Comparison of ENCODE assay signal across 11 cellular contexts in the genomic region with DNA sequence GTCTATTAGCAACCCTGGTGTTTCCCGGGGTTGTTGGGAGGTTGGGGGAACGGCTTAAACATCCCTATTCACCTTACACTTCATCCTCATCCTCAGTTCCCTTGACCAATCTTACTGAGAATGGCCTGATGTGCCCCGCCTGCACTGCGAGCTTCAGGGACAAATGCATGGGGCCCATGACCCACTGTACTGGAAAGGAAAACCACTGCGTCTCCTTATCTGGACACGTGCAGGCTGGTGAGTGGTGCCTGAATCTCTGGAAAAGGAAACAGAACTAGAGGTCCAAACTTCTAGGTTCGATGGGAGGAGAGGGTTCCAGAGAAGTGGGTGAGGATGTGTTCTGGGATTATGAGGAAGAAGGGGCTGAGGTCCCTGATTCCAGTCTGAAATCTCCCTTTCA. TPM values are rescaled to one million over a fixed set of nuclear protein-coding genes. Genes with fewer than 3 reads are reported as not detected.
A peak's percentile ranks its signal among the peaks of the same experiment; 100 is the strongest.
DNase-seq lines count a peak whose midpoint lies in the region; ATAC-seq, FAIRE-seq and TF ChIP-seq lines count a peak whose summit lies in the region.
"Had no signal": no experiment of that assay in that cellular context is flagged by ENCODE, and none has a peak within 500 bp of the region (broad histone marks: within the 10 kb centered on the region; RNA-seq: fewer than 3 reads in every experiment).

No MANE protein-coding gene starts in this region.

- H3K9me3 Mint-ChIP-seq in brain = peaks cover 0 to under 1% (median 0%) of the 10 kb centered on the region in 5 experiments
- no peaks in the 10 kb centered on the region for H3K9me3 Mint-ChIP-seq in natural killer cell treated with Interleukin-12 subunit alpha and Interleukin-12 subunit beta and Interleukin-15 and Interleukin-18, amount 100 ng/mL, for 72 hours
- H3K9me3 Mint-ChIP-seq: CD4-positive, CD25-positive, alpha-beta regulatory T cell had no signal

- CTCF ChIA-PET in A673 (lab: Charles Lee) = no interaction called here

- H3K4me3 ChIP-seq in A673 (ENCODE audit: low read depth, low read length, poor library complexity, severe bottlenecking) = peak overlapping the region; percentile 11

- no TSS peak for BruUV-seq in A673 (replicated peaks; lab: Mats Ljungman, UMichigan)

- no peaks in the 10 kb centered on the region for H3K9me3 ChIP-seq in A673 (ENCODE audit: low read depth, low read length, poor library complexity, severe bottlenecking)

- peak overlapping the region in 4 of 5 experiments; percentile 17 to 92 (median 51) for H3K27ac Mint-ChIP-seq in brain
- peak overlapping the region; percentile 86 to 92 for H3K27ac Mint-ChIP-seq in natural killer cell treated with Interleukin-12 subunit alpha and Interleukin-12 subunit beta and Interleukin-15 and Interleukin-18, amount 100 ng/mL, for 72 hours

- no peak for ATAC-seq in natural killer cell treated with Interleukin-12 subunit alpha and Interleukin-12 subunit beta and Interleukin-15 and Interleukin-18, amount 100 ng/mL, for 72 hours
- ATAC-seq in HG03097 (IDR thresholded peaks at IDR 0.05; ENCODE audit: low FRiP score, unreplicated experiment) (no peak), omental fat pad (ENCODE audit: low FRiP score) (no peak)

- peak; percentile 55 for FAIRE-seq in GM19239 (lab: Jason Lieb, UNC)

- H3K27me3 ChIP-seq in A673 (replicated peaks; ENCODE audit: insufficient read depth, low read depth, low read length, poor library complexity) = no peaks in the 10 kb centered on the region

- TF ChIP-seq CTCF in A673 (conservative IDR thresholded peaks at IDR 0.05; ENCODE audit: low read depth, low read length) (no peak), brain (conservative IDR thresholded peaks at IDR 0.05) (no peak), omental fat pad (IDR thresholded peaks at IDR 0.05) (no peak)

- peak overlapping the region; percentile 22 to 47 (median 39) for H3K4me3 Mint-ChIP-seq in brain
- peak overlapping the region; percentile 95 for H3K4me3 Mint-ChIP-seq in natural killer cell treated with Interleukin-12 subunit alpha and Interleukin-12 subunit beta and Interleukin-15 and Interleukin-18, amount 100 ng/mL, for 72 hours

- H3K36me3 ChIP-seq in A673 (ENCODE audit: insufficient read depth, low read length, poor library complexity, severe bottlenecking) = no peaks in the 10 kb centered on the region

- peaks cover 49% of the 10 kb centered on the region for H3K4me1 Mint-ChIP-seq in brain
- peaks cover 30 to 32% of the 10 kb centered on the region in 2 donors for H3K4me1 Mint-ChIP-seq in natural killer cell treated with Interleukin-12 subunit alpha and Interleukin-12 subunit beta and Interleukin-15 and Interleukin-18, amount 100 ng/mL, for 72 hours (ENCODE audit: low read depth in 2 of 2)

- no peak for DNase-seq in A673 (ENCODE audit: low spot score)
- no peak for DNase-seq in GM19239 (ENCODE audit: insufficient read length, low spot score)
- DNase-seq in natural killer cell treated with Interleukin-12 subunit alpha and Interleukin-12 subunit beta and Interleukin-15 and Interleukin-18, amount 100 ng/mL, for 72 hours (ENCODE audit: low spot score) = no peak
- DNase-seq in SW480 (ENCODE audit: low spot score) = no peak
- no peak for DNase-seq in AG08396 (ENCODE audit: low spot score)
- DNase-seq in omental fat pad (ENCODE audit: low spot score) = no peak
- DNase-seq: CD4-positive, CD25-positive, alpha-beta regulatory T cell; left cardiac atrium; NCI-H526 treated with DMSO at 0.1 percent for 48 hours had no signal

- H3K4me1 ChIP-seq in A673 (ENCODE audit: insufficient read depth, low read length, poor library complexity, severe bottlenecking) = peaks cover 7% of the 10 kb centered on the region

- POLR2A ChIA-PET in A673 (lab: Charles Lee; ENCODE audit: low non-redundant PET) = no interaction called here

- H3K27ac ChIP-seq in A673 (ENCODE audit: low read depth, low read length, poor library complexity, severe bottlenecking) = peak overlapping the region; percentile 26

- intact Hi-C loops in A673 (cut with micrococcal nuclease; ENCODE audit: unreplicated experiment) = no loop called here

- H3K27me3 Mint-ChIP-seq in brain = peaks cover 2% of the 10 kb centered on the region
- no peaks in the 10 kb centered on the region for H3K27me3 Mint-ChIP-seq in natural killer cell treated with Interleukin-12 subunit alpha and Interleukin-12 subunit beta and Interleukin-15 and Interleukin-18, amount 100 ng/mL, for 72 hours

- H3K36me3 Mint-ChIP-seq in brain = peaks cover 24% of the 10 kb centered on the region
- H3K36me3 Mint-ChIP-seq in natural killer cell treated with Interleukin-12 subunit alpha and Interleukin-12 subunit beta and Interleukin-15 and Interleukin-18, amount 100 ng/mL, for 72 hours = peaks cover 6% of the 10 kb centered on the region

RNA-seq across cellular contexts. Expression of gene PINLYP, which starts 5.9 kb away (rescaled TPM):
- total RNA-seq in A673 (2021) (14.3 and 15.6 TPM in 2 replicates), omental fat pad (10 to 100 TPM in 2 of 4 donors, 1 to 10 TPM in 2; 3.8 to 18.4 (median 8.6) TPM)
- polyA plus RNA-seq in brain (ENCODE audit: insufficient read depth, low read depth, low replicate concordance) = 22.6 TPM
- total RNA-seq in natural killer cell treated with Interleukin-12 subunit alpha and Interleukin-12 subunit beta and Interleukin-15 and Interleukin-18, amount 100 ng/mL, for 72 hours = 1 to 10 TPM; 2.7 to 6.2 TPM
- total RNA-seq: CD4-positive, CD25-positive, alpha-beta regulatory T cell had no signal

RNA-seq across cellular contexts. Expression of gene XRCC1, which starts 6.1 kb away (rescaled TPM):
- total RNA-seq in A673 (2021) (69.4 and 86.0 TPM in 2 replicates), omental fat pad (10 to 100 TPM; 13.0 to 24.1 (median 15.8) TPM)
- 73.4 TPM for polyA plus RNA-seq in brain (ENCODE audit: insufficient read depth, low read depth, low replicate concordance)
- total RNA-seq in natural killer cell treated with Interleukin-12 subunit alpha and Interleukin-12 subunit beta and Interleukin-15 and Interleukin-18, amount 100 ng/mL, for 72 hours = 10 to 100 TPM; 29.9 to 47.0 TPM

RNA-seq across cellular contexts. Expression of gene IRGQ, which starts 14.5 kb away (rescaled TPM):
- 34.1 and 37.7 TPM in 2 replicates for total RNA-seq in A673 (2021)
- 7.8 TPM for polyA plus RNA-seq in brain (ENCODE audit: insufficient read depth, low read depth, low replicate concordance)
- 10 to 100 TPM; 36.8 to 42.6 TPM for total RNA-seq in natural killer cell treated with Interleukin-12 subunit alpha and Interleukin-12 subunit beta and Interleukin-15 and Interleukin-18, amount 100 ng/mL, for 72 hours
- total RNA-seq in omental fat pad = 10 to 100 TPM; 14.4 to 24.0 (median 17.6) TPM

RNA-seq across cellular contexts. Expression of gene ZNF576, which starts 14.9 kb away (rescaled TPM):
- total RNA-seq in A673 (2021) = 19.2 and 20.3 TPM in 2 replicates
- polyA plus RNA-seq in brain (ENCODE audit: insufficient read depth, low read depth, low replicate concordance) = 17.1 TPM
- total RNA-seq in natural killer cell treated with Interleukin-12 subunit alpha and Interleukin-12 subunit beta and Interleukin-15 and Interleukin-18, amount 100 ng/mL, for 72 hours = 10 to 100 TPM; 19.5 to 22.3 TPM
- total RNA-seq in omental fat pad = 10 to 100 TPM; 12.3 to 15.0 (median 13.3) TPM

RNA-seq across cellular contexts. Expression of gene SRRM5, which starts 30.4 kb away (rescaled TPM):
- total RNA-seq in A673 (2021) (0.62 and 0.66 TPM in 2 replicates), omental fat pad (under 1 TPM in 3 of 4 donors, not detected in 1; 0.12 to 0.46 (median 0.38) TPM)
- not detected for polyA plus RNA-seq in brain (ENCODE audit: insufficient read depth, low read depth, low replicate concordance)
- total RNA-seq in natural killer cell treated with Interleukin-12 subunit alpha and Interleukin-12 subunit beta and Interleukin-15 and Interleukin-18, amount 100 ng/mL, for 72 hours = 1 to 10 TPM; 1.1 to 1.8 TPM
